ENCODE assay signal across 4 cellular contexts in the genomic region with DNA sequence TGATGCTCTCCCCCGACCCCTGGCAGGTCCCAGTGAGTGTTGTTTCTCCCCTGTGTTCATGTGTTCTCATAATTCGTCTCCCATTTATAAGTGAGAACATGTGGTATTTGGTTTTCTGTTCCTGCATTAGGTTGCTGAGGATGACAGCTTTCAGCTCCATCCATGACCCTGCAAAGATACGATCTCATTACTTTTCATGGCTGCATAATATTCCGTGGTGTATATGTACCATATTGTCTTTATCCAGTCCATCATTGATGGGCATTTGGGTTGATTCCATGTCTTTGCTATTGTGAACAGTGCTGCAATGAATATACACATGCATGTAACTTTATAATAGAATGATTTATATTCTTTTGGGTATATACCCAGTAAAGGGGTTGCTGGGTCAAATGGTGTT.
DNase-seq lines count a peak whose midpoint lies in the region; ATAC-seq, FAIRE-seq and TF ChIP-seq lines count a peak whose summit lies in the region.
"Not testable (repeated sequence)": the region's sequence is repeated elsewhere in the genome, so short reads cannot be mapped to it uniquely, and the experiment has no call there.

No MANE protein-coding gene starts in this region.

- H3K79me2 ChIP-seq in K562 (ENCODE audit: control insufficient read depth, insufficient read depth, low read length) = not testable (repeated sequence)

- WGBS in K562 (ENCODE audit: insufficient coverage, low coverage, missing lambda C conversion rate) = 0% methylated on average over 4 of the region's 4 CpGs

- not testable (repeated sequence) for TF ChIP-seq EP300 in K562 (IDR thresholded peaks at IDR 0.05; ENCODE audit: low read length)

- ATAC-seq in K562 = not testable (repeated sequence)

- not testable (repeated sequence) for H3K4me1 Mint-ChIP-seq in endothelial cell (ENCODE audit: unreplicated experiment); osteocyte (ENCODE audit: unreplicated experiment)

- not testable (repeated sequence) for H2AFZ ChIP-seq in K562 (ENCODE audit: low read depth, low read length)

- BruUV-seq in K562 (replicated peaks; lab: Mats Ljungman, UMichigan) = not testable (repeated sequence)

- TF ChIP-seq RAD21 in K562 (CRISPR knock-in tag; conservative IDR thresholded peaks at IDR 0.05 in 1 of 2, IDR thresholded peaks at IDR 0.05 in 1 of 2) = not testable (repeated sequence)

- in situ Hi-C loops in K562 (cut with MboI) = not testable (repeated sequence)

- H3K27me3 Mint-ChIP-seq in endothelial cell (ENCODE audit: unreplicated experiment); osteocyte (ENCODE audit: unreplicated experiment): not testable (repeated sequence)

- not testable (repeated sequence) for H3K27ac Mint-ChIP-seq in endothelial cell (ENCODE audit: unreplicated experiment); osteocyte (ENCODE audit: unreplicated experiment)

- not testable (repeated sequence) for H3K9me3 Mint-ChIP-seq in endothelial cell (ENCODE audit: unreplicated experiment); osteocyte (ENCODE audit: unreplicated experiment)

- H3K4me3 Mint-ChIP-seq in endothelial cell (ENCODE audit: unreplicated experiment) = peak overlapping the region; percentile 7
- H3K4me3 Mint-ChIP-seq in osteocyte (ENCODE audit: unreplicated experiment) = not testable (repeated sequence)

- not testable (repeated sequence) for FAIRE-seq in K562 (lab: Jason Lieb, UNC)

- intact Hi-C loops in K562 (cut with micrococcal nuclease) = not testable (repeated sequence)

- H3K9ac ChIP-seq in K562 (ENCODE audit: insufficient read depth in 1 of 2, low read depth in 2 of 2, low read length in 2 of 2) = not testable (repeated sequence)

- H3K36me3 Mint-ChIP-seq in endothelial cell (ENCODE audit: low read depth, unreplicated experiment); osteocyte (ENCODE audit: unreplicated experiment): not testable (repeated sequence)

- not testable (repeated sequence) for H3K9me1 ChIP-seq in K562 (ENCODE audit: control insufficient read depth, insufficient read depth, low read length)

- not testable (repeated sequence) for H3K27ac ChIP-seq in HEK293 (ENCODE audit: extremely low read depth, low read depth, low read length); K562 (ENCODE audit: extremely low read depth, low read depth, low read length)

- POLR2A ChIA-PET in HEK293 (lab: Yijun Ruan, JAX); K562 (lab: Yijun Ruan, JAX): not testable (repeated sequence)

- CTCF ChIA-PET in HEK293 (lab: Yijun Ruan, JAX) = interaction anchor here (0.6 to 0.7 kb wide), 2 partner anchors 16 to 260 kb away, joined by 3 read pairs; no protein-coding TSS in a partner anchor
- CTCF ChIA-PET in K562 (lab: Yijun Ruan, JAX; ENCODE audit: low intra/inter-chr PET ratio) = not testable (repeated sequence)

- not testable (repeated sequence) for H3K27me3 ChIP-seq in K562 (ENCODE audit: control insufficient read depth in 2 of 2, insufficient read depth in 2 of 2, low read length in 2 of 2)

- H3K4me3 ChIP-seq in HEK293 (ENCODE audit: low read depth, low read length); K562: not testable (repeated sequence)

- H3K4me1 ChIP-seq in HEK293 (ENCODE audit: control insufficient read depth, insufficient read depth, low read length); K562 (replicated peaks in 1 of 2; ENCODE audit: control insufficient read depth in 2 of 2, insufficient read depth in 2 of 2, low read length in 2 of 2): not testable (repeated sequence)

- not testable (repeated sequence) for H3K4me2 ChIP-seq in K562 (ENCODE audit: insufficient read depth, low read length)

- not testable (repeated sequence) for H4K20me1 ChIP-seq in K562 (replicated peaks; ENCODE audit: control insufficient read depth, insufficient read depth, low read length)

- not testable (repeated sequence) for H3K36me3 ChIP-seq in HEK293 (ENCODE audit: control insufficient read depth in 2 of 2, insufficient read depth in 1 of 2, low read length in 2 of 2); K562 (ENCODE audit: control insufficient read depth, insufficient read depth, low read length)

- not testable (repeated sequence) for DNase-seq in K562 (ENCODE audit: extremely low read depth in 1 of 4, low spot score in 3 of 4); endothelial cell (ENCODE audit: low spot score)
- DNase-seq in osteocyte (ENCODE audit: extremely low spot score, unreplicated experiment) = peak; percentile 25

- not testable (repeated sequence) for TF ChIP-seq POLR2A in K562 (conservative IDR thresholded peaks at IDR 0.05)

- TF ChIP-seq CTCF in HEK293 (tag by site-specific recombination; IDR thresholded peaks at IDR 0.05); K562 (IDR thresholded peaks at IDR 0.05 in 2 of 3, conservative IDR thresholded peaks at IDR 0.05 in 1 of 3; ENCODE audit: insufficient read depth in 2 of 3, low read depth in 1 of 3, low read length in 3 of 3); endothelial cell (IDR thresholded peaks at IDR 0.05; ENCODE audit: unreplicated experiment); osteocyte (IDR thresholded peaks at IDR 0.05): not testable (repeated sequence)

- not testable (repeated sequence) for H3K9me3 ChIP-seq in HEK293 (ENCODE audit: control insufficient read depth, insufficient read depth, low read depth, low read length); K562 (replicated peaks; ENCODE audit: control insufficient read depth, insufficient read depth, low read depth, low read length)

TF ChIP-seq in HEK293, 187 proteins besides CTCF, POLR2A, EP300 and RAD21:
- TF ChIP-seq ZNF146 (tag by site-specific recombination; IDR thresholded peaks at IDR 0.05) = peak; percentile 75
TF ChIP-seq in HEK293: peak in this region for 1; not testable (repeated sequence) for 186.

TF ChIP-seq in K562, 482 proteins besides CTCF, POLR2A, EP300 and RAD21:
- TF ChIP-seq ZNF146 (CRISPR knock-in tag; IDR thresholded peaks at IDR 0.05; ENCODE audit: unreplicated experiment) = peak; percentile 63
